In the genomic region with DNA sequence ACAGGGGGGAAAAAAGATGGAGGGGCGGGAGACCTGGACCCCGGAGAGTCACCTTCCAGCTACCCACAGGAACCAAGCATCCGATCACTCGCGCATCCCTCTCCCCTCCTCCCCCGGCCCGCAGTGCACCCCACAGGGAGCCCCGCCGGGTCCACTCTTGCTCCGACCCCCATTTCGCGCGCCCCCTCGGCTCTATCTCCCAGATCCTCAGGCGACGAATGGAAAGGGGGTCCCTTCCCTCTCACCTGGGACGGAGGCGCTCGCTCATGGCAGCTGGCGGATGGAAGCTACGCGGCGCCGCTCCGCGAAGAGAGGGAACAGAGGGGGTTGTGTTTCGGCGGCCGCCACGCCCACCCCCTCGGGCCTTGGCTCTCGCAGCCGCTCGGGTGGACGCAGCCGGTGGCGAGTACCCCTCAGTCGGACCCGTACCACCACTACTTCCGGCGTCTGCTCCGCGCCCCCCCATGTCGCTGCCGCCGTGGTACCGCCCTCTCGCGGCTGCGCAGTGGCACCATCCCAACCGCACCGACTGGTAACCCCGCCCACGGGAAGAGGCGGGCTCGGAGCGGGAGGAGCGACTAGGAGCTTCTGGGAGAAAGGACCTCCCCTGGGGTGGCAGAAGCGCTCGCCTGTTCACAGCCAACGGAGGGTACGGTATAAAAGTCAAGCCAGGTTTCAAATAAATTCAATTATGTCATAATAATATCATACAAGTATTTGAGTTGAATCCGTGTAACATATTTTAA, we compare ENCODE assay signal across 1 cellular context.
TF ChIP-seq lines count a peak whose summit lies in the region.

No MANE protein-coding gene starts in this region.

TF ChIP-seq in H1, 55 proteins besides CTCF, POLR2A, EP300 and RAD21:
- TF ChIP-seq MAX (IDR thresholded peaks at IDR 0.05), result peak; percentile 63
- TF ChIP-seq CBX8 (IDR thresholded peaks at IDR 0.05; ENCODE audit: borderline replicate concordance, low read depth, low read length), result no peak
- TF ChIP-seq TEAD4 (IDR thresholded peaks at IDR 0.05; ENCODE audit: low read depth, low read length), result no peak
- peak; percentile 74 for TF ChIP-seq ASH2L (IDR thresholded peaks at IDR 0.05; ENCODE audit: low read length)
- no peak for TF ChIP-seq FOSL1 (IDR thresholded peaks at IDR 0.05; ENCODE audit: insufficient read depth, low read depth, low read length)
- TF ChIP-seq ATF3 (IDR thresholded peaks at IDR 0.05; ENCODE audit: insufficient read depth, low read depth, low read length), result no peak
- no peak for TF ChIP-seq KDM1A (IDR thresholded peaks at IDR 0.05; ENCODE audit: borderline replicate concordance, low read length)
- TF ChIP-seq GTF2F1 (IDR thresholded peaks at IDR 0.05; ENCODE audit: borderline replicate concordance, low read depth, low read length), result no peak
- TF ChIP-seq NANOG (IDR thresholded peaks at IDR 0.05; ENCODE audit: insufficient read depth, low read depth, low read length, poor library complexity, severe bottlenecking), result no peak
- TF ChIP-seq HDAC2 (IDR thresholded peaks at IDR 0.05; ENCODE audit: borderline replicate concordance in 1 of 2, low read depth in 2 of 2, low read length in 2 of 2), result peak in 1 of 2 experiments; percentile 70; a peak in 2 of 4 replicates
- no peak for TF ChIP-seq KDM4A (IDR thresholded peaks at IDR 0.05; ENCODE audit: low read depth, low read length, severe bottlenecking)
- TF ChIP-seq JUND (IDR thresholded peaks at IDR 0.05; ENCODE audit: low read length), result peak; percentile 72
- no peak for TF ChIP-seq SP2 (IDR thresholded peaks at IDR 0.05; ENCODE audit: low read length)
- no peak for TF ChIP-seq KDM5A (IDR thresholded peaks at IDR 0.05; ENCODE audit: low read length)
- no peak for TF ChIP-seq SAP30 (IDR thresholded peaks at IDR 0.05; ENCODE audit: insufficient read depth, insufficient replicate concordance, low read length)
- TF ChIP-seq TAF7 (optimal IDR thresholded peaks at IDR 0.05; ENCODE audit: borderline replicate concordance, low read depth, low read length), result no peak
- TF ChIP-seq EZH2 (IDR thresholded peaks at IDR 0.05; ENCODE audit: low read depth, low read length, severe bottlenecking), result no peak
- TF ChIP-seq, protein P1, sequence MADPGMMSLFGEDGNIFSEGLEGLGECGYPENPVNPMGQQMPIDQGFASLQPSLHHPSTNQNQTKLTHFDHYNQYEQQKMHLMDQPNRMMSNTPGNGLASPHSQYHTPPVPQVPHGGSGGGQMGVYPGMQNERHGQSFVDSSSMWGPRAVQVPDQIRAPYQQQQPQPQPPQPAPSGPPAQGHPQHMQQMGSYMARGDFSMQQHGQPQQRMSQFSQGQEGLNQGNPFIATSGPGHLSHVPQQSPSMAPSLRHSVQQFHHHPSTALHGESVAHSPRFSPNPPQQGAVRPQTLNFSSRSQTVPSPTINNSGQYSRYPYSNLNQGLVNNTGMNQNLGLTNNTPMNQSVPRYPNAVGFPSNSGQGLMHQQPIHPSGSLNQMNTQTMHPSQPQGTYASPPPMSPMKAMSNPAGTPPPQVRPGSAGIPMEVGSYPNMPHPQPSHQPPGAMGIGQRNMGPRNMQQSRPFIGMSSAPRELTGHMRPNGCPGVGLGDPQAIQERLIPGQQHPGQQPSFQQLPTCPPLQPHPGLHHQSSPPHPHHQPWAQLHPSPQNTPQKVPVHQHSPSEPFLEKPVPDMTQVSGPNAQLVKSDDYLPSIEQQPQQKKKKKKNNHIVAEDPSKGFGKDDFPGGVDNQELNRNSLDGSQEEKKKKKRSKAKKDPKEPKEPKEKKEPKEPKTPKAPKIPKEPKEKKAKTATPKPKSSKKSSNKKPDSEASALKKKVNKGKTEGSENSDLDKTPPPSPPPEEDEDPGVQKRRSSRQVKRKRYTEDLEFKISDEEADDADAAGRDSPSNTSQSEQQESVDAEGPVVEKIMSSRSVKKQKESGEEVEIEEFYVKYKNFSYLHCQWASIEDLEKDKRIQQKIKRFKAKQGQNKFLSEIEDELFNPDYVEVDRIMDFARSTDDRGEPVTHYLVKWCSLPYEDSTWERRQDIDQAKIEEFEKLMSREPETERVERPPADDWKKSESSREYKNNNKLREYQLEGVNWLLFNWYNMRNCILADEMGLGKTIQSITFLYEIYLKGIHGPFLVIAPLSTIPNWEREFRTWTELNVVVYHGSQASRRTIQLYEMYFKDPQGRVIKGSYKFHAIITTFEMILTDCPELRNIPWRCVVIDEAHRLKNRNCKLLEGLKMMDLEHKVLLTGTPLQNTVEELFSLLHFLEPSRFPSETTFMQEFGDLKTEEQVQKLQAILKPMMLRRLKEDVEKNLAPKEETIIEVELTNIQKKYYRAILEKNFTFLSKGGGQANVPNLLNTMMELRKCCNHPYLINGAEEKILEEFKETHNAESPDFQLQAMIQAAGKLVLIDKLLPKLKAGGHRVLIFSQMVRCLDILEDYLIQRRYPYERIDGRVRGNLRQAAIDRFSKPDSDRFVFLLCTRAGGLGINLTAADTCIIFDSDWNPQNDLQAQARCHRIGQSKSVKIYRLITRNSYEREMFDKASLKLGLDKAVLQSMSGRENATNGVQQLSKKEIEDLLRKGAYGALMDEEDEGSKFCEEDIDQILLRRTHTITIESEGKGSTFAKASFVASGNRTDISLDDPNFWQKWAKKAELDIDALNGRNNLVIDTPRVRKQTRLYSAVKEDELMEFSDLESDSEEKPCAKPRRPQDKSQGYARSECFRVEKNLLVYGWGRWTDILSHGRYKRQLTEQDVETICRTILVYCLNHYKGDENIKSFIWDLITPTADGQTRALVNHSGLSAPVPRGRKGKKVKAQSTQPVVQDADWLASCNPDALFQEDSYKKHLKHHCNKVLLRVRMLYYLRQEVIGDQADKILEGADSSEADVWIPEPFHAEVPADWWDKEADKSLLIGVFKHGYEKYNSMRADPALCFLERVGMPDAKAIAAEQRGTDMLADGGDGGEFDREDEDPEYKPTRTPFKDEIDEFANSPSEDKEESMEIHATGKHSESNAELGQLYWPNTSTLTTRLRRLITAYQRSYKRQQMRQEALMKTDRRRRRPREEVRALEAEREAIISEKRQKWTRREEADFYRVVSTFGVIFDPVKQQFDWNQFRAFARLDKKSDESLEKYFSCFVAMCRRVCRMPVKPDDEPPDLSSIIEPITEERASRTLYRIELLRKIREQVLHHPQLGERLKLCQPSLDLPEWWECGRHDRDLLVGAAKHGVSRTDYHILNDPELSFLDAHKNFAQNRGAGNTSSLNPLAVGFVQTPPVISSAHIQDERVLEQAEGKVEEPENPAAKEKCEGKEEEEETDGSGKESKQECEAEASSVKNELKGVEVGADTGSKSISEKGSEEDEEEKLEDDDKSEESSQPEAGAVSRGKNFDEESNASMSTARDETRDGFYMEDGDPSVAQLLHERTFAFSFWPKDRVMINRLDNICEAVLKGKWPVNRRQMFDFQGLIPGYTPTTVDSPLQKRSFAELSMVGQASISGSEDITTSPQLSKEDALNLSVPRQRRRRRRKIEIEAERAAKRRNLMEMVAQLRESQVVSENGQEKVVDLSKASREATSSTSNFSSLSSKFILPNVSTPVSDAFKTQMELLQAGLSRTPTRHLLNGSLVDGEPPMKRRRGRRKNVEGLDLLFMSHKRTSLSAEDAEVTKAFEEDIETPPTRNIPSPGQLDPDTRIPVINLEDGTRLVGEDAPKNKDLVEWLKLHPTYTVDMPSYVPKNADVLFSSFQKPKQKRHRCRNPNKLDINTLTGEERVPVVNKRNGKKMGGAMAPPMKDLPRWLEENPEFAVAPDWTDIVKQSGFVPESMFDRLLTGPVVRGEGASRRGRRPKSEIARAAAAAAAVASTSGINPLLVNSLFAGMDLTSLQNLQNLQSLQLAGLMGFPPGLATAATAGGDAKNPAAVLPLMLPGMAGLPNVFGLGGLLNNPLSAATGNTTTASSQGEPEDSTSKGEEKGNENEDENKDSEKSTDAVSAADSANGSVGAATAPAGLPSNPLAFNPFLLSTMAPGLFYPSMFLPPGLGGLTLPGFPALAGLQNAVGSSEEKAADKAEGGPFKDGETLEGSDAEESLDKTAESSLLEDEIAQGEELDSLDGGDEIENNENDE (IDR thresholded peaks at IDR 0.05; ENCODE audit: insufficient replicate concordance, low read length), result no peak
- TF ChIP-seq ATF2 (IDR thresholded peaks at IDR 0.05; ENCODE audit: low read length), result 0 out of 2 replicates have a peak, but pooled peaks have one; percentile 10
- no peak for TF ChIP-seq RFX5 (IDR thresholded peaks at IDR 0.05; ENCODE audit: borderline replicate concordance, low read depth, low read length)
- no peak for TF ChIP-seq SIRT6 (IDR thresholded peaks at IDR 0.05; ENCODE audit: low read length)
- TF ChIP-seq, protein P2, sequence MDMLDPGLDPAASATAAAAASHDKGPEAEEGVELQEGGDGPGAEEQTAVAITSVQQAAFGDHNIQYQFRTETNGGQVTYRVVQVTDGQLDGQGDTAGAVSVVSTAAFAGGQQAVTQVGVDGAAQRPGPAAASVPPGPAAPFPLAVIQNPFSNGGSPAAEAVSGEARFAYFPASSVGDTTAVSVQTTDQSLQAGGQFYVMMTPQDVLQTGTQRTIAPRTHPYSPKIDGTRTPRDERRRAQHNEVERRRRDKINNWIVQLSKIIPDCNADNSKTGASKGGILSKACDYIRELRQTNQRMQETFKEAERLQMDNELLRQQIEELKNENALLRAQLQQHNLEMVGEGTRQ (IDR thresholded peaks at IDR 0.05; ENCODE audit: low read length), result no peak
- TF ChIP-seq, protein P3, sequence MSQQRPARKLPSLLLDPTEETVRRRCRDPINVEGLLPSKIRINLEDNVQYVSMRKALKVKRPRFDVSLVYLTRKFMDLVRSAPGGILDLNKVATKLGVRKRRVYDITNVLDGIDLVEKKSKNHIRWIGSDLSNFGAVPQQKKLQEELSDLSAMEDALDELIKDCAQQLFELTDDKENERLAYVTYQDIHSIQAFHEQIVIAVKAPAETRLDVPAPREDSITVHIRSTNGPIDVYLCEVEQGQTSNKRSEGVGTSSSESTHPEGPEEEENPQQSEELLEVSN (IDR thresholded peaks at IDR 0.05), result no peak
- no peak for TF ChIP-seq CBX5 (IDR thresholded peaks at IDR 0.05; ENCODE audit: low read depth, low read length)
- TF ChIP-seq JUN (IDR thresholded peaks at IDR 0.05; ENCODE audit: low read depth, low read length), result no peak
- TF ChIP-seq BCL11A (IDR thresholded peaks at IDR 0.05; ENCODE audit: low read depth in 2 of 2, low read length in 2 of 2), result no peak
- TF ChIP-seq SRF (IDR thresholded peaks at IDR 0.05; ENCODE audit: low read depth, low read length), result no peak
- TF ChIP-seq CHD2 (IDR thresholded peaks at IDR 0.05; ENCODE audit: low read length), result 0 out of 2 replicates have a peak, but pooled peaks have one; percentile 18
- TF ChIP-seq POLR2AphosphoS5 (IDR thresholded peaks at IDR 0.05; ENCODE audit: low read depth, low read length), result peak; percentile 67; the same call in 1 of the 2 replicates
- no peak for TF ChIP-seq HDAC6 (IDR thresholded peaks at IDR 0.05; ENCODE audit: low read depth, low read length)
- TF ChIP-seq CHD1 (IDR thresholded peaks at IDR 0.05; ENCODE audit: low read depth, low read length), result no peak
- no peak for TF ChIP-seq BACH1 (IDR thresholded peaks at IDR 0.05; ENCODE audit: low read length)
- TF ChIP-seq SP4 (IDR thresholded peaks at IDR 0.05; ENCODE audit: low read length), result peak; percentile 99
- no peak for TF ChIP-seq TCF12 (IDR thresholded peaks at IDR 0.05; ENCODE audit: low read depth, low read length)
- TF ChIP-seq TBP (IDR thresholded peaks at IDR 0.05; ENCODE audit: low read depth, low read length), result peak; percentile 67; the same call in 1 of the 2 replicates
- peak; percentile 56; the same call in 1 of the 2 replicates for TF ChIP-seq PHF8 (conservative IDR thresholded peaks at IDR 0.05; ENCODE audit: low read depth, low read length)
- 0 out of 2 replicates have a peak, but pooled peaks have one; percentile 45 for TF ChIP-seq GABPA (IDR thresholded peaks at IDR 0.05; ENCODE audit: borderline replicate concordance, insufficient read depth, low read length)
- no peak; the same call in 1 of the 2 replicates for TF ChIP-seq CREB1 (IDR thresholded peaks at IDR 0.05)
- TF ChIP-seq RXRA (IDR thresholded peaks at IDR 0.05; ENCODE audit: insufficient read depth, low read depth, low read length), result no peak
- TF ChIP-seq SIX5 (IDR thresholded peaks at IDR 0.05; ENCODE audit: low read depth, low read length), result no peak
- no peak for TF ChIP-seq RNF2 (IDR thresholded peaks at IDR 0.05; ENCODE audit: borderline replicate concordance, low read depth, low read length, missing control alignments, poor library complexity, severe bottlenecking)
- TF ChIP-seq MAFK (IDR thresholded peaks at IDR 0.05; ENCODE audit: low read depth, low read length), result no peak
- peak in 1 of 2 experiments; percentile 75; a peak in 2 of 4 replicates for TF ChIP-seq SIN3A (conservative IDR thresholded peaks at IDR 0.05 in 1 of 2, IDR thresholded peaks at IDR 0.05 in 1 of 2; ENCODE audit: low read depth in 1 of 2, low read length in 2 of 2)
- TF ChIP-seq YY1 (IDR thresholded peaks at IDR 0.05; ENCODE audit: low read depth, low read length), result no peak
- no peak; the same call in 1 of the 2 replicates for TF ChIP-seq SP1 (IDR thresholded peaks at IDR 0.05; ENCODE audit: low read depth, low read length)
- TF ChIP-seq ZNF274 (IDR thresholded peaks at IDR 0.05; ENCODE audit: borderline replicate concordance, extremely low read depth, low read length), result no peak
- TF ChIP-seq EGR1 (IDR thresholded peaks at IDR 0.05; ENCODE audit: borderline replicate concordance, low read depth, low read length), result no peak; the same call in 1 of the 2 replicates
- peak; percentile 67; the same call in 1 of the 2 replicates for TF ChIP-seq TAF1 (IDR thresholded peaks at IDR 0.05; ENCODE audit: low read depth, low read length)
- no peak for TF ChIP-seq POU5F1 (IDR thresholded peaks at IDR 0.05; ENCODE audit: low read depth, low read length)
- TF ChIP-seq RBBP5 (IDR thresholded peaks at IDR 0.05; ENCODE audit: borderline replicate concordance, low read depth, low read length), result peak; percentile 65
- TF ChIP-seq BRCA1 (IDR thresholded peaks at IDR 0.05; ENCODE audit: low read depth, low read length), result no peak
- TF ChIP-seq NRF1 (IDR thresholded peaks at IDR 0.05; ENCODE audit: low read depth, low read length), result peak; percentile 92
- TF ChIP-seq SUZ12 (IDR thresholded peaks at IDR 0.05; ENCODE audit: low read length), result no peak
- no peak for TF ChIP-seq CEBPB (IDR thresholded peaks at IDR 0.05; ENCODE audit: low read depth, low read length)
- no peak for TF ChIP-seq CTBP2 (IDR thresholded peaks at IDR 0.05; ENCODE audit: borderline replicate concordance, insufficient read depth, insufficient read length, low read length)
